In the genomic region with DNA sequence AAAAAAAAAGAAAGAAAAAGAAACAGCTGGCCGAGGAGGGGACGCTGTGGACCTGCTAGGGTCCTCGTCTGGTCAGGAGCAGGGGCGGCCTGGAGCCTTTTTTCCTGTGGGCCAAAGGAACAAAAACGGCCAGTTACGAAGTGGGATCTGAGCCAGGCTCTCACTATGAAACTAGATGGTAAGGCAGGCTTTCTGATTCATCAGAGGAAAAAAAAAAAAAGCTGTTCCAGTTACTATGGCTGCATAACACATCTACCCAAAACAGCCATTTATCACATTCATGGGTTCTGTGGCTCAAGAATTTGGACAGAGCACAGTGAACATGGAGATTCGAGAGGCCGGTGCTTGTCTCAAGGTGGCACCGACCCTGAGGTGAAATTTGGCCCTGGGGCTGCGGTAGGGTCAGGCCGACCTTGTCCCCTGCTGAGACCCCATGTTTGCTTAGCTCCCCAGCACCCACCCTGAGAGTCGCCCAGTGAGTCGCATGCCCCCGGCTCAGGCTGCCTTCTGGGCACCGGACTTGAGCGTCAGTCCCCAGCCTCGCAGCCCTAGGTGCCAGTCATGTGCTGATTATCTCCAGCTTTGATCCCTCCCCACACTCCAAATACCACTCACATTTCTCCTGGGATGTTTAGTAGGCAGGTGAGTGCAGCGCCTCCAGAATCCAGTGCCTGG, we compare ENCODE assay signal across 10 cellular contexts. TPM values are rescaled to one million over a fixed set of nuclear protein-coding genes. Genes with fewer than 3 reads are reported as not detected.
A peak's percentile ranks its signal among the peaks of the same experiment; 100 is the strongest.
DNase-seq lines count a peak whose midpoint lies in the region; TF ChIP-seq lines count a peak whose summit lies in the region.
"Had no signal": no experiment of that assay in that cellular context is flagged by ENCODE, and none has a peak within 500 bp of the region (broad histone marks: within the 10 kb centered on the region; RNA-seq: fewer than 3 reads in every experiment).

No MANE protein-coding gene starts in this region.

- 33% methylated on average over 18 of the region's 18 CpGs for WGBS in prostate gland

- H3K4me1 ChIP-seq in breast epithelium: no peaks in the 10 kb centered on the region
- H3K4me1 ChIP-seq in stomach smooth muscle (ENCODE audit: control insufficient read depth, insufficient read depth, low read length): peaks cover 67% of the 10 kb centered on the region
- no peaks in the 10 kb centered on the region for H3K4me1 ChIP-seq in prostate gland (replicated peaks)
- no peaks in the 10 kb centered on the region for H3K4me1 ChIP-seq in A673 (ENCODE audit: insufficient read depth, low read length, poor library complexity, severe bottlenecking)

- H3K27me3 ChIP-seq in breast epithelium (no peaks in the 10 kb centered on the region), stomach smooth muscle (ENCODE audit: control insufficient read depth in 1 of 2, insufficient read depth in 2 of 2, low read length in 2 of 2) (no peaks in the 10 kb centered on the region), prostate gland (replicated peaks; ENCODE audit: insufficient read depth) (no peaks in the 10 kb centered on the region), A673 (replicated peaks; ENCODE audit: insufficient read depth, low read depth, low read length, poor library complexity) (no peaks in the 10 kb centered on the region)

- TF ChIP-seq CTCF in HFF-Myc (IDR thresholded peaks at IDR 0.05; ENCODE audit: low read depth, low read length, missing control alignments) (no peak), breast epithelium (IDR thresholded peaks at IDR 0.05) (no peak), prostate gland (IDR thresholded peaks at IDR 0.05) (no peak), A673 (conservative IDR thresholded peaks at IDR 0.05; ENCODE audit: low read depth, low read length) (no peak)

- no peak for TF ChIP-seq POLR2A in breast epithelium (IDR thresholded peaks at IDR 0.05)
- no peak for TF ChIP-seq POLR2A in prostate gland (IDR thresholded peaks at IDR 0.05)

- intact Hi-C loops in breast epithelium (cut with DNase I; ENCODE audit: low total_unique reads) (no loop called here), prostate gland (cut with DNase I) (no loop called here), A673 (cut with micrococcal nuclease; ENCODE audit: unreplicated experiment) (no loop called here)

- H3K4me3 ChIP-seq in HFF-Myc (replicated peaks; ENCODE audit: low read depth, low read length): no peak overlapping the region
- no peak overlapping the region for H3K4me3 ChIP-seq in breast epithelium
- H3K4me3 ChIP-seq in stomach smooth muscle (ENCODE audit: low read length in 2 of 2): peak overlapping the region; percentile 40 to 48
- no peak overlapping the region for H3K4me3 ChIP-seq in prostate gland
- H3K4me3 ChIP-seq in A673 (ENCODE audit: low read depth, low read length, poor library complexity, severe bottlenecking): no peak overlapping the region

- no peaks in the 10 kb centered on the region for H3K9me3 ChIP-seq in breast epithelium
- no peaks in the 10 kb centered on the region for H3K9me3 ChIP-seq in stomach smooth muscle (ENCODE audit: control insufficient read depth in 2 of 2, low read length in 2 of 2)
- H3K9me3 ChIP-seq in prostate gland: no peaks in the 10 kb centered on the region
- H3K9me3 ChIP-seq in A673 (ENCODE audit: low read depth, low read length, poor library complexity, severe bottlenecking): no peaks in the 10 kb centered on the region

- POLR2A ChIA-PET in A673 (lab: Charles Lee; ENCODE audit: low non-redundant PET): interaction anchor here (0.5 kb wide), 1 partner anchor 683 kb away, joined by 3 read pairs; no protein-coding TSS in a partner anchor

- CTCF ChIA-PET in A673 (lab: Charles Lee): no interaction called here

- H3K36me3 ChIP-seq in breast epithelium: no peaks in the 10 kb centered on the region
- H3K36me3 ChIP-seq in stomach smooth muscle (ENCODE audit: control insufficient read depth in 2 of 2, insufficient read depth in 2 of 2, low read length in 2 of 2): no peaks in the 10 kb centered on the region
- no peaks in the 10 kb centered on the region for H3K36me3 ChIP-seq in prostate gland
- H3K36me3 ChIP-seq in A673 (ENCODE audit: insufficient read depth, low read length, poor library complexity, severe bottlenecking): no peaks in the 10 kb centered on the region

- peak overlapping the region; percentile 61 to 72 for H3K9ac ChIP-seq in stomach smooth muscle (ENCODE audit: low read length in 2 of 2)

- H3K27ac ChIP-seq in breast epithelium (peak overlapping the region; percentile 54 to 66), stomach smooth muscle (ENCODE audit: low read length) (peak overlapping the region; percentile 99), prostate gland (no peak overlapping the region), A673 (ENCODE audit: low read depth, low read length, poor library complexity, severe bottlenecking) (no peak overlapping the region)

- DNase-seq in HFF-Myc (ENCODE audit: extremely low read depth, low read depth): peak; percentile 32
- no peak for DNase-seq in breast epithelium (ENCODE audit: low spot score in 2 of 2)
- DNase-seq in inferior parietal cortex (ENCODE audit: extremely low spot score): peak; percentile 20
- no peak for DNase-seq in prostate gland (ENCODE audit: low spot score)
- no peak for DNase-seq in activated effector memory CD4-positive, alpha-beta T cell treated with anti-CD3 and anti-CD28 coated beads, Interleukin-2, amount 50 U/mL, for 16 hours
- no peak for DNase-seq in A673 (ENCODE audit: low spot score)
- DNase-seq in activated gamma-delta T cell treated with Interleukin-2 at 50 U/mL for 16 hours: no peak
- DNase-seq: activated CD4-positive, alpha-beta T cell treated with anti-CD3 and anti-CD28 coated beads, Interleukin-2, amount 50 U/mL, for 4 hours; effector memory CD4-positive, alpha-beta T cell had no signal

- no TSS peak for BruUV-seq in A673 (replicated peaks; lab: Mats Ljungman, UMichigan)

RNA-seq across cellular contexts. Expression of gene MRGPRD, which starts 34.2 kb away (rescaled TPM):
- not detected for total RNA-seq in breast epithelium
- not detected for total RNA-seq in prostate gland
- total RNA-seq in A673 (2021): not detected in 2 replicates

RNA-seq across cellular contexts. Expression of gene IGHMBP2, which starts 42.9 kb away (rescaled TPM):
- total RNA-seq in breast epithelium: 10 to 100 TPM in 2 of 3 donors, 1 to 10 TPM in 1; 9.8 to 18.4 (median 13.6) TPM
- total RNA-seq in prostate gland: 10 to 100 TPM; 17.3 to 34.0 TPM
- total RNA-seq in A673 (2021): 48.7 and 49.9 TPM in 2 replicates

RNA-seq across cellular contexts. Expression of gene MRPL21, which starts 42.9 kb away (rescaled TPM):
- 10 to 100 TPM; 44.3 to 89.1 (median 51.7) TPM for total RNA-seq in breast epithelium
- 10 to 100 TPM; 41.1 to 76.9 TPM for total RNA-seq in prostate gland
- 126 and 138 TPM in 2 replicates for total RNA-seq in A673 (2021)

Comparison
In these comparisons a context has a peak if more than half of its experiments do, and no peak if none do; other contexts are left out.
1. DNase-seq: peak in HFF-Myc (single experiment) and inferior parietal cortex (single experiment); none in breast epithelium (0 of 2), prostate gland (single experiment), activated effector memory CD4-positive, alpha-beta T cell treated with anti-CD3 and anti-CD28 coated beads, Interleukin-2, amount 50 U/mL, for 16 hours (single experiment), A673 (single experiment) and activated gamma-delta T cell treated with Interleukin-2 at 50 U/mL for 16 hours (single experiment).
2. H3K4me3 ChIP-seq: peak in stomach smooth muscle (2 of 2); none in HFF-Myc (single experiment), breast epithelium (0 of 3), prostate gland (0 of 2) and A673 (single experiment).
3. H3K27ac ChIP-seq: peak in breast epithelium (2 of 2) and stomach smooth muscle (single experiment); none in prostate gland (0 of 2) and A673 (single experiment).